In genomic region chr20:33687993-33688937, GRCh38 we compare ENCODE assay signal across 2 cellular contexts.
TF ChIP-seq lines count a peak whose summit lies in the region.

No MANE protein-coding gene starts in this region.

TF ChIP-seq in GM12878, 131 proteins besides CTCF, POLR2A, EP300 and RAD21:
- no peak for TF ChIP-seq MYB (IDR thresholded peaks at IDR 0.05; ENCODE audit: borderline replicate concordance, low read depth, low read length)
- peak; percentile 60 for TF ChIP-seq RUNX3 (IDR thresholded peaks at IDR 0.05; ENCODE audit: low read length)
- no peak for TF ChIP-seq RAD51 (IDR thresholded peaks at IDR 0.05)
- 0 out of 2 replicates have a peak, but pooled peaks have one; percentile 13 for TF ChIP-seq JUNB (IDR thresholded peaks at IDR 0.05)
- no peak for TF ChIP-seq ZNF622 (IDR thresholded peaks at IDR 0.05)
- TF ChIP-seq MEF2A (IDR thresholded peaks at IDR 0.05; ENCODE audit: insufficient read depth, low read depth, low read length), result no peak

TF ChIP-seq in HEK293T, 16 proteins besides CTCF, POLR2A, EP300 and RAD21:
- TF ChIP-seq FOXA1 (IDR thresholded peaks at IDR 0.05) (no peak), TARDBP (IDR thresholded peaks at IDR 0.05) (no peak), SUZ12 (IDR thresholded peaks at IDR 0.05) (no peak), ZNF384 (IDR thresholded peaks at IDR 0.05) (no peak), LEF1 (IDR thresholded peaks at IDR 0.05; ENCODE audit: borderline replicate concordance) (no peak)
TF ChIP-seq in HEK293T: peak in this region for 0.
